Comparison of ENCODE assay signal across 8 cellular contexts in genomic region chr20:24991897-24992419, GRCh38. TPM values are rescaled to one million over a fixed set of nuclear protein-coding genes. Genes with fewer than 3 reads are reported as not detected.
DNase-seq lines count a peak whose midpoint lies in the region; ATAC-seq, FAIRE-seq and TF ChIP-seq lines count a peak whose summit lies in the region.

No MANE protein-coding gene starts in this region.

- peak overlapping the region; percentile 89 for H3K4me3 ChIP-seq in BE2C (ENCODE audit: low read depth, low read length)
- H3K4me3 ChIP-seq in endocrine pancreas (ENCODE audit: control insufficient read depth, insufficient read depth, low read length), result peak overlapping the region; percentile 85

- DNase-seq in BE2C (peak; percentile 24), SK-MEL-5 (ENCODE audit: low read depth, low spot score) (peak; percentile 29), myocyte (ENCODE audit: low read depth) (peak; percentile 39), NCI-H128 (lab: John Stamatoyannopoulos, UW; ENCODE audit: unreplicated experiment) (no peak), RCC 7860 (ENCODE audit: low spot score) (no peak)

- no peak for TF ChIP-seq CTCF in BE2C (IDR thresholded peaks at IDR 0.05; ENCODE audit: low read depth, low read length)

- FAIRE-seq in RCC 7860 (lab: Jason Lieb, UNC), result no peak

- H3K9me3 ChIP-seq in BE2C (no peaks in the 10 kb centered on the region), endocrine pancreas (ENCODE audit: control insufficient read depth, low read length) (no peaks in the 10 kb centered on the region)

- H3K4me1 ChIP-seq in BE2C, result no peaks in the 10 kb centered on the region; the same call in 1 of the 2 replicates
- H3K4me1 ChIP-seq in endocrine pancreas (ENCODE audit: control insufficient read depth, insufficient read depth, low read length), result peaks cover 6% of the 10 kb centered on the region

- H3K9ac ChIP-seq in endocrine pancreas (ENCODE audit: control insufficient read depth, insufficient read depth, low read length), result peak overlapping the region; percentile 86

- H3K36me3 ChIP-seq in BE2C (no peaks in the 10 kb centered on the region), endocrine pancreas (ENCODE audit: control insufficient read depth, insufficient read depth, low read length) (no peaks in the 10 kb centered on the region)

- in situ Hi-C loops in SK-MEL-5 (cut with HindIII; ENCODE audit: low pct_unique_long_range_greater_than_20kb, low sequenced_read_pairs), result no loop called here

- H3K27me3 ChIP-seq in BE2C (no peaks in the 10 kb centered on the region), endocrine pancreas (ENCODE audit: control insufficient read depth, insufficient read depth, low read length) (no peaks in the 10 kb centered on the region)

- peak; percentile 15 for ATAC-seq in GM18868 (IDR thresholded peaks at IDR 0.05; ENCODE audit: unreplicated experiment)
- peak; percentile 18 for ATAC-seq in HG03095 (IDR thresholded peaks at IDR 0.05; ENCODE audit: unreplicated experiment)

RNA-seq across cellular contexts. Expression of gene APMAP, which starts 0.6 kb away (rescaled TPM):
- 120 TPM for polyA plus RNA-seq in BE2C (2012; ENCODE audit: insufficient read depth, insufficient read length, low read depth)
- total RNA-seq in SK-MEL-5 (2014; rRNA removed; shearing (Covaris generic)), result 150 and 158 TPM in 2 replicates
- polyA plus RNA-seq in SK-MEL-5 (2015; cell fraction: cytosol; rRNA removed), result 197 and 219 TPM in 2 replicates
- 68.3 and 82.4 TPM in 2 replicates for polyA plus RNA-seq in SK-MEL-5 (2015; cell fraction: nucleus; rRNA removed)
- 59.8 and 70.5 TPM in 2 replicates for total RNA-seq in myocyte
- 75.1 TPM for polyA plus RNA-seq in myocyte (2012)

RNA-seq across cellular contexts. Expression of gene CST7, which starts 42.9 kb away (rescaled TPM):
- not detected for polyA plus RNA-seq in BE2C (2012; ENCODE audit: insufficient read depth, insufficient read length, low read depth)
- total RNA-seq in SK-MEL-5 (2014; rRNA removed; shearing (Covaris generic)), result 0.29 and 0.45 TPM in 2 replicates
- polyA plus RNA-seq in SK-MEL-5 (2015; cell fraction: cytosol; rRNA removed), result 10.0 and 11.5 TPM in 2 replicates
- 2.2 and 5.5 TPM in 2 replicates for polyA plus RNA-seq in SK-MEL-5 (2015; cell fraction: nucleus; rRNA removed)
- total RNA-seq in myocyte, result 5.4 and 6.8 TPM in 2 replicates
- 1.7 TPM for polyA plus RNA-seq in myocyte (2012)

Comparison
In these comparisons a context has a peak if more than half of its experiments do, and no peak if none do; other contexts are left out.
1. DNase-seq: peak in BE2C (single experiment), SK-MEL-5 (single experiment) and myocyte (single experiment); none in NCI-H128 (single experiment) and RCC 7860 (single experiment).